Comparison of ENCODE assay signal across 8 cellular contexts in the genomic region with DNA sequence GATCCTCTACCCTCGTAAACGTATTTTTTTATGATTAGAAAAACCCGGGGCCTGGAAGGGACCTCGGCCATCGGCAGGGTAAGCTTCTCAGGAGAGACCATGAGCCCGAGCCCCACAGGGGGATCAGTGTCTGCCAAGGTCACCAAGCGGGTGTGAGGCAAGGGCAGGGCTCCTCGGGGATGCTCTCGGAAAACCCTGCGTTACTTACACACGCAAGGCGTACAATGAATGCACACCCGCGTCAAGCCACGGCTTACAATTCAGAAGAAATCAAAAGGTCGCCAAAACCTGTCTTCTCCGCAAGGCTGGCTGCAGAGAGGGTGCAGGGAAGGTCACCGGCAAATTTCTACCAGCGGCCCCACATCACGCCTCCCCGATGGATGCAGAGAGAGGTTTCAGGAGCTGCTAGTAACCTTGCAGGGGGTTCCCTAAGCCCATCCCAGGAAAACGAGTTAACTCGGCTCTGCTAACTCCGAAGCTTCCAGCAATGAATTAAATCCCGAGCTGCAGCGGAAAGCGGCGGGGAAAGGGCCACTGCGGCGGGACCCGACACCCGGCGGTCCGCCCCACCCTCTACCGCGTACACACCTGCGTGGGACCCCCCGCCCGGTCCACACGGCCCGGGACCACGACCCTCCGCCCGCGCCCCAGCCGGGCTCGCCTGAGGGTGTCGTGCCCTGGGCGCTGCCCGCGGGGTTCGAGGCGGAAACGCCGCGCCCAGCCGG. TPM values are rescaled to one million over a fixed set of nuclear protein-coding genes. Genes with fewer than 3 reads are reported as not detected.
DNase-seq lines count a peak whose midpoint lies in the region; ATAC-seq and TF ChIP-seq lines count a peak whose summit lies in the region.

No MANE protein-coding gene starts in this region.

- no peaks in the 10 kb centered on the region for H3K36me3 ChIP-seq in ES-I3 (ENCODE audit: insufficient read depth, low read length)
- H3K36me3 ChIP-seq in muscle layer of colon (ENCODE audit: insufficient read depth, low read length): no peaks in the 10 kb centered on the region
- H3K36me3 ChIP-seq in thoracic aorta: no peaks in the 10 kb centered on the region

- H3K27me3 ChIP-seq in muscle layer of colon (ENCODE audit: control insufficient read depth in 1 of 2, insufficient read depth in 2 of 2, low read length in 2 of 2) (no peaks in the 10 kb centered on the region), thoracic aorta (replicated peaks; ENCODE audit: insufficient read depth) (no peaks in the 10 kb centered on the region)

- H3K9ac ChIP-seq in ES-I3 (ENCODE audit: low read depth, low read length): peak overlapping the region; percentile 76
- peak overlapping the region; percentile 52 for H3K9ac ChIP-seq in muscle layer of colon (ENCODE audit: low read length)

- ATAC-seq in thoracic aorta (ENCODE audit: insufficient number of reproducible peaks, low FRiP score, low read depth) (peak; percentile 21), HG03439 (IDR thresholded peaks at IDR 0.05; ENCODE audit: unreplicated experiment) (no peak)

- no peak for TF ChIP-seq CTCF in thoracic aorta (IDR thresholded peaks at IDR 0.05)

- no peaks in the 10 kb centered on the region for H3K9me3 ChIP-seq in ES-I3 (ENCODE audit: control insufficient read depth, insufficient read depth, low read length)
- no peaks in the 10 kb centered on the region for H3K9me3 ChIP-seq in muscle layer of colon (ENCODE audit: low read length)
- H3K9me3 ChIP-seq in thoracic aorta: no peaks in the 10 kb centered on the region

- DNase-seq in HT-29 (ENCODE audit: low spot score) (peak; percentile 38), ecto neural progenitor cell (ENCODE audit: low spot score) (peak; percentile 58), thoracic aorta (ENCODE audit: low spot score) (no peak), MV-4-11 (lab: John Stamatoyannopoulos, UW) (no peak)
- peak; percentile 33 for DNase-seq in activated CD4-positive, alpha-beta T cell treated with anti-CD3 and anti-CD28 coated beads, Interleukin-2, amount 50 U/mL, for 1 hour

- H3K27ac ChIP-seq in muscle layer of colon (ENCODE audit: low read depth, low read length) (peak overlapping the region; percentile 57), thoracic aorta (peak overlapping the region; percentile 67 to 75)

- peaks cover 8% of the 10 kb centered on the region for H3K4me1 ChIP-seq in ES-I3 (ENCODE audit: insufficient read depth, low read length)
- H3K4me1 ChIP-seq in muscle layer of colon (ENCODE audit: insufficient read depth, low read length): peaks cover 43% of the 10 kb centered on the region
- peaks cover 26 to 38% of the 10 kb centered on the region in 2 donors for H3K4me1 ChIP-seq in thoracic aorta (ENCODE audit: control insufficient read depth in 1 of 2, low read depth in 2 of 2)

- H3K4me3 ChIP-seq in muscle layer of colon (ENCODE audit: low read depth in 1 of 2, low read length in 2 of 2) (peak overlapping the region; percentile 75 to 76), thoracic aorta (peak overlapping the region; percentile 73)

RNA-seq across cellular contexts. Expression of gene ST3GAL5, which starts 0.6 kb away (rescaled TPM):
- 0.99 and 2.4 TPM in 2 replicates for total RNA-seq in HT-29 (2014; rRNA removed; shearing (Covaris generic))
- total RNA-seq in thoracic aorta: 10 to 100 TPM; 11.9 to 32.7 TPM

Comparison
In these comparisons a context has a peak if more than half of its experiments do, and no peak if none do; other contexts are left out.
1. DNase-seq: peak in HT-29 (single experiment), activated CD4-positive, alpha-beta T cell treated with anti-CD3 and anti-CD28 coated beads, Interleukin-2, amount 50 U/mL, for 1 hour (single experiment) and ecto neural progenitor cell (single experiment); none in thoracic aorta (single experiment) and MV-4-11 (single experiment).